23 cellular contexts compared by ENCODE assay signal in genomic region chr3:42493126-42493797, GRCh38. TPM values are rescaled to one million over a fixed set of nuclear protein-coding genes. Genes with fewer than 3 reads are reported as not detected.
DNase-seq lines count a peak whose midpoint lies in the region; ATAC-seq and TF ChIP-seq lines count a peak whose summit lies in the region.
"Had no signal": no experiment of that assay in that cellular context is flagged by ENCODE, and none has a peak within 500 bp of the region (broad histone marks: within the 10 kb centered on the region; RNA-seq: fewer than 3 reads in every experiment).

No MANE protein-coding gene starts in this region.

- no peaks in the 10 kb centered on the region for H3K27me3 ChIP-seq in gastrocnemius medialis

- in situ Hi-C loops in gastrocnemius medialis (cut with MboI; ENCODE audit: low sequenced_read_pairs in 4 of 4): no loop called here
- in situ Hi-C loops in GM13977 (cut with MboI; ENCODE audit: low pct_unique_long_range_greater_than_20kb, low sequenced_read_pairs, unreplicated experiment): no loop called here

- intact Hi-C loops in activated CD8-positive, alpha-beta T cell treated with anti-CD3 and anti-CD28 coated beads for 36 hours (cut with micrococcal nuclease): no loop called here
- intact Hi-C loops in gastrocnemius medialis (cut with DNase I; ENCODE audit: low total_unique reads): no loop called here

- DNase-seq in activated CD8-positive, alpha-beta T cell treated with anti-CD3 and anti-CD28 coated beads, Interleukin-2, amount 10 ng/mL, durations not matched to agents 7 days and 5 days: peak; percentile 12
- DNase-seq in activated CD8-positive, alpha-beta T cell treated with anti-CD3 and anti-CD28 coated beads for 36 hours: no peak
- peak; percentile 30 for DNase-seq in activated CD8-positive, alpha-beta memory T cell treated with anti-CD3 and anti-CD28 coated beads, Interleukin-2, amount 50 U/mL, for 48 hours
- DNase-seq in mucosa of gallbladder (ENCODE audit: low spot score) (peak; percentile 6), type B pancreatic cell (ENCODE audit: extremely low spot score, unreplicated experiment) (peak; percentile 43), gastrocnemius medialis (no peak), GM13977 (ENCODE audit: low spot score) (no peak)
- DNase-seq in activated naive CD4-positive, alpha-beta T cell treated with anti-CD3 and anti-CD28 coated beads, Interleukin-2, amount 50 U/mL, for 16 hours: no peak
- DNase-seq: activated naive CD4-positive, alpha-beta T cell treated with Interleukin-2 at 50 U/mL for 16 hours; Caco-2; esophagus squamous epithelium; kidney; NCI-H187; NCI-H69; right cardiac atrium; substantia nigra had no signal

- peaks cover 19% of the 10 kb centered on the region for H3K27me3 Mint-ChIP-seq in activated CD8-positive, alpha-beta T cell treated with anti-CD3 and anti-CD28 coated beads, Interleukin-2, amount 10 ng/mL, durations not matched to agents 7 days and 5 days (ENCODE audit: low read depth)
- H3K27me3 Mint-ChIP-seq in activated CD8-positive, alpha-beta T cell treated with anti-CD3 and anti-CD28 coated beads for 36 hours: no peaks in the 10 kb centered on the region
- peaks cover 39% of the 10 kb centered on the region for H3K27me3 Mint-ChIP-seq in type B pancreatic cell

- TF ChIP-seq POLR2A in gastrocnemius medialis (IDR thresholded peaks at IDR 0.05): no peak

- H3K4me3 Mint-ChIP-seq in activated CD8-positive, alpha-beta T cell treated with anti-CD3 and anti-CD28 coated beads, Interleukin-2, amount 10 ng/mL, durations not matched to agents 7 days and 5 days: no peak overlapping the region
- H3K4me3 Mint-ChIP-seq in activated CD8-positive, alpha-beta T cell treated with anti-CD3 and anti-CD28 coated beads for 36 hours: no peak overlapping the region
- no peak overlapping the region for H3K4me3 Mint-ChIP-seq in type B pancreatic cell
- H3K4me3 Mint-ChIP-seq: activated T-cell treated with anti-CD3 and anti-CD28 coated beads, Interleukin-2, amount 50 U/mL, for 24 hours; central memory CD8-positive, alpha-beta T cell; endodermal cell; naive thymus-derived CD8-positive, alpha-beta T cell had no signal

- H3K4me1 ChIP-seq in gastrocnemius medialis: peaks cover 0 to 3% of the 10 kb centered on the region in 2 donors

- CTCF ChIA-PET in activated CD8-positive, alpha-beta T cell treated with anti-CD3 and anti-CD28 coated beads, Interleukin-2, amount 10 ng/mL, durations not matched to agents 7 days and 5 days (lab: Charles Lee): no interaction called here
- CTCF ChIA-PET in activated CD8-positive, alpha-beta T cell treated with anti-CD3 and anti-CD28 coated beads for 36 hours (lab: Charles Lee): interaction anchor here (1.0 kb wide), 1 partner anchor 42 kb away, joined by 3 read pairs; no protein-coding TSS in a partner anchor

- no peak overlapping the region for H3K4me3 ChIP-seq in gastrocnemius medialis
- H3K4me3 ChIP-seq: esophagus squamous epithelium had no signal

- H3K9me3 Mint-ChIP-seq in activated CD8-positive, alpha-beta T cell treated with anti-CD3 and anti-CD28 coated beads, Interleukin-2, amount 10 ng/mL, durations not matched to agents 7 days and 5 days (ENCODE audit: insufficient read depth): no peaks in the 10 kb centered on the region
- H3K9me3 Mint-ChIP-seq in activated CD8-positive, alpha-beta T cell treated with anti-CD3 and anti-CD28 coated beads for 36 hours: no peaks in the 10 kb centered on the region
- no peaks in the 10 kb centered on the region for H3K9me3 Mint-ChIP-seq in type B pancreatic cell
- H3K9me3 Mint-ChIP-seq: activated T-cell treated with anti-CD3 and anti-CD28 coated beads, Interleukin-2, amount 50 U/mL, for 24 hours; central memory CD8-positive, alpha-beta T cell; endodermal cell; naive thymus-derived CD8-positive, alpha-beta T cell had no signal

- H3K9me3 ChIP-seq in gastrocnemius medialis: no peaks in the 10 kb centered on the region
- H3K9me3 ChIP-seq: Caco-2, esophagus squamous epithelium had no signal

- no peaks in the 10 kb centered on the region for H3K36me3 Mint-ChIP-seq in activated CD8-positive, alpha-beta T cell treated with anti-CD3 and anti-CD28 coated beads, Interleukin-2, amount 10 ng/mL, durations not matched to agents 7 days and 5 days (ENCODE audit: low read depth)
- no peaks in the 10 kb centered on the region for H3K36me3 Mint-ChIP-seq in activated CD8-positive, alpha-beta T cell treated with anti-CD3 and anti-CD28 coated beads for 36 hours (ENCODE audit: low read depth)
- no peaks in the 10 kb centered on the region for H3K36me3 Mint-ChIP-seq in type B pancreatic cell
- H3K36me3 Mint-ChIP-seq: naive thymus-derived CD8-positive, alpha-beta T cell had no signal

- no peak for ATAC-seq in activated CD8-positive, alpha-beta T cell treated with anti-CD3 and anti-CD28 coated beads, Interleukin-2, amount 10 ng/mL, durations not matched to agents 7 days and 5 days
- ATAC-seq in activated CD8-positive, alpha-beta T cell treated with anti-CD3 and anti-CD28 coated beads for 36 hours: no peak
- no peak for ATAC-seq in gastrocnemius medialis
- ATAC-seq: naive thymus-derived CD8-positive, alpha-beta T cell had no signal

- H3K27ac ChIP-seq in gastrocnemius medialis: no peak overlapping the region
- H3K27ac ChIP-seq: esophagus squamous epithelium, KMS-11 had no signal

- H3K27ac Mint-ChIP-seq in activated CD8-positive, alpha-beta T cell treated with anti-CD3 and anti-CD28 coated beads, Interleukin-2, amount 10 ng/mL, durations not matched to agents 7 days and 5 days: no peak overlapping the region
- H3K27ac Mint-ChIP-seq in activated CD8-positive, alpha-beta T cell treated with anti-CD3 and anti-CD28 coated beads for 36 hours: no peak overlapping the region
- H3K27ac Mint-ChIP-seq in type B pancreatic cell: no peak overlapping the region
- H3K27ac Mint-ChIP-seq: activated T-cell treated with anti-CD3 and anti-CD28 coated beads, Interleukin-2, amount 50 U/mL, for 24 hours; endodermal cell had no signal

- no peak for TF ChIP-seq CTCF in activated CD8-positive, alpha-beta T cell treated with anti-CD3 and anti-CD28 coated beads for 36 hours (IDR thresholded peaks at IDR 0.05)
- TF ChIP-seq CTCF in type B pancreatic cell (conservative IDR thresholded peaks at IDR 0.05) (no peak), gastrocnemius medialis (IDR thresholded peaks at IDR 0.05 in 4 of 5, conservative IDR thresholded peaks at IDR 0.05 in 1 of 5) (no peak), GM13977 (IDR thresholded peaks at IDR 0.05; ENCODE audit: extremely low read depth, insufficient read depth, missing control alignments) (no peak)

- H3K36me3 ChIP-seq in gastrocnemius medialis: no peaks in the 10 kb centered on the region
- H3K36me3 ChIP-seq: esophagus squamous epithelium had no signal

- POLR2A ChIA-PET in activated CD8-positive, alpha-beta T cell treated with anti-CD3 and anti-CD28 coated beads, Interleukin-2, amount 10 ng/mL, durations not matched to agents 7 days and 5 days (lab: Charles Lee): no interaction called here
- POLR2A ChIA-PET in activated CD8-positive, alpha-beta T cell treated with anti-CD3 and anti-CD28 coated beads for 36 hours (lab: Charles Lee): no interaction called here

- H3K4me1 Mint-ChIP-seq in activated CD8-positive, alpha-beta T cell treated with anti-CD3 and anti-CD28 coated beads, Interleukin-2, amount 10 ng/mL, durations not matched to agents 7 days and 5 days (ENCODE audit: low read depth): peaks cover 11% of the 10 kb centered on the region
- H3K4me1 Mint-ChIP-seq in activated CD8-positive, alpha-beta T cell treated with anti-CD3 and anti-CD28 coated beads for 36 hours (ENCODE audit: low read depth): no peaks in the 10 kb centered on the region
- H3K4me1 Mint-ChIP-seq in type B pancreatic cell (ENCODE audit: unreplicated experiment): peaks cover 12% of the 10 kb centered on the region
- H3K4me1 Mint-ChIP-seq: central memory CD8-positive, alpha-beta T cell had no signal

RNA-seq across cellular contexts. Expression of gene VIPR1, which starts 9.2 kb away (rescaled TPM):
- 1 to 10 TPM; 9.1 to 9.5 TPM for total RNA-seq in activated CD8-positive, alpha-beta T cell treated with anti-CD3 and anti-CD28 coated beads, Interleukin-2, amount 10 ng/mL, durations not matched to agents 7 days and 5 days
- total RNA-seq in activated CD8-positive, alpha-beta T cell treated with anti-CD3 and anti-CD28 coated beads for 36 hours: 1 to 10 TPM; 8.5 to 9.0 TPM
- total RNA-seq in mucosa of gallbladder (91.7 TPM), type B pancreatic cell (ENCODE audit: low replicate concordance) (4.7 and 5.6 TPM in 2 replicates), gastrocnemius medialis (1 to 10 TPM; 1.7 to 8.7 (median 3.2) TPM)
- total RNA-seq: A172, osteoblast had no signal

Comparison
In these comparisons a context has a peak if more than half of its experiments do, and no peak if none do; other contexts are left out.
1. DNase-seq: peak in activated CD8-positive, alpha-beta T cell treated with anti-CD3 and anti-CD28 coated beads, Interleukin-2, amount 10 ng/mL, durations not matched to agents 7 days and 5 days (single experiment), activated CD8-positive, alpha-beta memory T cell treated with anti-CD3 and anti-CD28 coated beads, Interleukin-2, amount 50 U/mL, for 48 hours (single experiment), mucosa of gallbladder (single experiment) and type B pancreatic cell (single experiment); none in activated CD8-positive, alpha-beta T cell treated with anti-CD3 and anti-CD28 coated beads for 36 hours (single experiment), gastrocnemius medialis (0 of 2), GM13977 (single experiment) and activated naive CD4-positive, alpha-beta T cell treated with anti-CD3 and anti-CD28 coated beads, Interleukin-2, amount 50 U/mL, for 16 hours (single experiment).